Comparison of ENCODE assay signal across 2 cellular contexts in genomic region chr17:7109461-7110322, GRCh38.
A peak's percentile ranks its signal among the peaks of the same experiment; 100 is the strongest.
TF ChIP-seq lines count a peak whose summit lies in the region.

No MANE protein-coding gene starts in this region.

TF ChIP-seq in WTC11, 78 proteins besides CTCF, POLR2A, EP300 and RAD21:
- peak; percentile 35; the same call in 1 of the 2 replicates for TF ChIP-seq ZNF423 (CRISPR knock-in tag; IDR thresholded peaks at IDR 0.05)
- no peak for TF ChIP-seq HMGA2 (CRISPR knock-in tag; IDR thresholded peaks at IDR 0.05)

TF ChIP-seq in HepG2, 621 proteins besides CTCF, POLR2A, EP300 and RAD21 (continues in another document):
- no peak for TF ChIP-seq MBD4 (IDR thresholded peaks at IDR 0.05; ENCODE audit: borderline replicate concordance, low read length)
- TF ChIP-seq, protein P1, sequence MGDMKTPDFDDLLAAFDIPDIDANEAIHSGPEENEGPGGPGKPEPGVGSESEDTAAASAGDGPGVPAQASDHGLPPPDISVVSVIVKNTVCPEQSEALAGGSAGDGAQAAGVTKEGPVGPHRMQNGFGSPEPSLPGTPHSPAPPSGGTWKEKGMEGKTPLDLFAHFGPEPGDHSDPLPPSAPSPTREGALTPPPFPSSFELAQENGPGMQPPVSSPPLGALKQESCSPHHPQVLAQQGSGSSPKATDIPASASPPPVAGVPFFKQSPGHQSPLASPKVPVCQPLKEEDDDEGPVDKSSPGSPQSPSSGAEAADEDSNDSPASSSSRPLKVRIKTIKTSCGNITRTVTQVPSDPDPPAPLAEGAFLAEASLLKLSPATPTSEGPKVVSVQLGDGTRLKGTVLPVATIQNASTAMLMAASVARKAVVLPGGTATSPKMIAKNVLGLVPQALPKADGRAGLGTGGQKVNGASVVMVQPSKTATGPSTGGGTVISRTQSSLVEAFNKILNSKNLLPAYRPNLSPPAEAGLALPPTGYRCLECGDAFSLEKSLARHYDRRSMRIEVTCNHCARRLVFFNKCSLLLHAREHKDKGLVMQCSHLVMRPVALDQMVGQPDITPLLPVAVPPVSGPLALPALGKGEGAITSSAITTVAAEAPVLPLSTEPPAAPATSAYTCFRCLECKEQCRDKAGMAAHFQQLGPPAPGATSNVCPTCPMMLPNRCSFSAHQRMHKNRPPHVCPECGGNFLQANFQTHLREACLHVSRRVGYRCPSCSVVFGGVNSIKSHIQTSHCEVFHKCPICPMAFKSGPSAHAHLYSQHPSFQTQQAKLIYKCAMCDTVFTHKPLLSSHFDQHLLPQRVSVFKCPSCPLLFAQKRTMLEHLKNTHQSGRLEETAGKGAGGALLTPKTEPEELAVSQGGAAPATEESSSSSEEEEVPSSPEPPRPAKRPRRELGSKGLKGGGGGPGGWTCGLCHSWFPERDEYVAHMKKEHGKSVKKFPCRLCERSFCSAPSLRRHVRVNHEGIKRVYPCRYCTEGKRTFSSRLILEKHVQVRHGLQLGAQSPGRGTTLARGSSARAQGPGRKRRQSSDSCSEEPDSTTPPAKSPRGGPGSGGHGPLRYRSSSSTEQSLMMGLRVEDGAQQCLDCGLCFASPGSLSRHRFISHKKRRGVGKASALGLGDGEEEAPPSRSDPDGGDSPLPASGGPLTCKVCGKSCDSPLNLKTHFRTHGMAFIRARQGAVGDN (CRISPR knock-in tag; IDR thresholded peaks at IDR 0.05), result peak; percentile 28; the same call in 1 of the 2 replicates
- TF ChIP-seq, protein P2, sequence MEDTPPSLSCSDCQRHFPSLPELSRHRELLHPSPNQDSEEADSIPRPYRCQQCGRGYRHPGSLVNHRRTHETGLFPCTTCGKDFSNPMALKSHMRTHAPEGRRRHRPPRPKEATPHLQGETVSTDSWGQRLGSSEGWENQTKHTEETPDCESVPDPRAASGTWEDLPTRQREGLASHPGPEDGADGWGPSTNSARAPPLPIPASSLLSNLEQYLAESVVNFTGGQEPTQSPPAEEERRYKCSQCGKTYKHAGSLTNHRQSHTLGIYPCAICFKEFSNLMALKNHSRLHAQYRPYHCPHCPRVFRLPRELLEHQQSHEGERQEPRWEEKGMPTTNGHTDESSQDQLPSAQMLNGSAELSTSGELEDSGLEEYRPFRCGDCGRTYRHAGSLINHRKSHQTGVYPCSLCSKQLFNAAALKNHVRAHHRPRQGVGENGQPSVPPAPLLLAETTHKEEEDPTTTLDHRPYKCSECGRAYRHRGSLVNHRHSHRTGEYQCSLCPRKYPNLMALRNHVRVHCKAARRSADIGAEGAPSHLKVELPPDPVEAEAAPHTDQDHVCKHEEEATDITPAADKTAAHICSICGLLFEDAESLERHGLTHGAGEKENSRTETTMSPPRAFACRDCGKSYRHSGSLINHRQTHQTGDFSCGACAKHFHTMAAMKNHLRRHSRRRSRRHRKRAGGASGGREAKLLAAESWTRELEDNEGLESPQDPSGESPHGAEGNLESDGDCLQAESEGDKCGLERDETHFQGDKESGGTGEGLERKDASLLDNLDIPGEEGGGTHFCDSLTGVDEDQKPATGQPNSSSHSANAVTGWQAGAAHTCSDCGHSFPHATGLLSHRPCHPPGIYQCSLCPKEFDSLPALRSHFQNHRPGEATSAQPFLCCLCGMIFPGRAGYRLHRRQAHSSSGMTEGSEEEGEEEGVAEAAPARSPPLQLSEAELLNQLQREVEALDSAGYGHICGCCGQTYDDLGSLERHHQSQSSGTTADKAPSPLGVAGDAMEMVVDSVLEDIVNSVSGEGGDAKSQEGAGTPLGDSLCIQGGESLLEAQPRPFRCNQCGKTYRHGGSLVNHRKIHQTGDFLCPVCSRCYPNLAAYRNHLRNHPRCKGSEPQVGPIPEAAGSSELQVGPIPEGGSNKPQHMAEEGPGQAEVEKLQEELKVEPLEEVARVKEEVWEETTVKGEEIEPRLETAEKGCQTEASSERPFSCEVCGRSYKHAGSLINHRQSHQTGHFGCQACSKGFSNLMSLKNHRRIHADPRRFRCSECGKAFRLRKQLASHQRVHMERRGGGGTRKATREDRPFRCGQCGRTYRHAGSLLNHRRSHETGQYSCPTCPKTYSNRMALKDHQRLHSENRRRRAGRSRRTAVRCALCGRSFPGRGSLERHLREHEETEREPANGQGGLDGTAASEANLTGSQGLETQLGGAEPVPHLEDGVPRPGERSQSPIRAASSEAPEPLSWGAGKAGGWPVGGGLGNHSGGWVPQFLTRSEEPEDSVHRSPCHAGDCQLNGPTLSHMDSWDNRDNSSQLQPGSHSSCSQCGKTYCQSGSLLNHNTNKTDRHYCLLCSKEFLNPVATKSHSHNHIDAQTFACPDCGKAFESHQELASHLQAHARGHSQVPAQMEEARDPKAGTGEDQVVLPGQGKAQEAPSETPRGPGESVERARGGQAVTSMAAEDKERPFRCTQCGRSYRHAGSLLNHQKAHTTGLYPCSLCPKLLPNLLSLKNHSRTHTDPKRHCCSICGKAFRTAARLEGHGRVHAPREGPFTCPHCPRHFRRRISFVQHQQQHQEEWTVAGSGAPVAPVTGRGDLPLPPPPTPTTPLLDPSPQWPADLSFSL (CRISPR knock-in tag; IDR thresholded peaks at IDR 0.05), result peak; percentile 80
- no peak for TF ChIP-seq ZBTB33 (CRISPR knock-in tag; IDR thresholded peaks at IDR 0.05)
- no peak for TF ChIP-seq EEA1 (CRISPR knock-in tag; IDR thresholded peaks at IDR 0.05; ENCODE audit: borderline replicate concordance)
- no peak for TF ChIP-seq LCORL (IDR thresholded peaks at IDR 0.05)
- TF ChIP-seq LCORL (CRISPR knock-in tag; IDR thresholded peaks at IDR 0.05), result 0 out of 2 replicates have a peak, but pooled peaks have one; percentile 36
- no peak for TF ChIP-seq ZNF616 (CRISPR knock-in tag; IDR thresholded peaks at IDR 0.05; ENCODE audit: low read depth)
- TF ChIP-seq JARID2 (CRISPR knock-in tag; IDR thresholded peaks at IDR 0.05; ENCODE audit: insufficient replicate concordance), result no peak
- TF ChIP-seq PAF1 (CRISPR knock-in tag; IDR thresholded peaks at IDR 0.05), result 0 out of 2 replicates have a peak, but pooled peaks have one; percentile 40
- TF ChIP-seq AHDC1 (CRISPR knock-in tag; IDR thresholded peaks at IDR 0.05; ENCODE audit: borderline replicate concordance), result no peak
- TF ChIP-seq ARID3A (IDR thresholded peaks at IDR 0.05; ENCODE audit: low read depth, low read length), result no peak
- peak; percentile 11; the same call in 1 of the 2 replicates for TF ChIP-seq POLR2AphosphoS5 (IDR thresholded peaks at IDR 0.05; ENCODE audit: low read depth, low read length)
- no peak for TF ChIP-seq SNAPC2 (CRISPR knock-in tag; IDR thresholded peaks at IDR 0.05)
- TF ChIP-seq, protein P3, sequence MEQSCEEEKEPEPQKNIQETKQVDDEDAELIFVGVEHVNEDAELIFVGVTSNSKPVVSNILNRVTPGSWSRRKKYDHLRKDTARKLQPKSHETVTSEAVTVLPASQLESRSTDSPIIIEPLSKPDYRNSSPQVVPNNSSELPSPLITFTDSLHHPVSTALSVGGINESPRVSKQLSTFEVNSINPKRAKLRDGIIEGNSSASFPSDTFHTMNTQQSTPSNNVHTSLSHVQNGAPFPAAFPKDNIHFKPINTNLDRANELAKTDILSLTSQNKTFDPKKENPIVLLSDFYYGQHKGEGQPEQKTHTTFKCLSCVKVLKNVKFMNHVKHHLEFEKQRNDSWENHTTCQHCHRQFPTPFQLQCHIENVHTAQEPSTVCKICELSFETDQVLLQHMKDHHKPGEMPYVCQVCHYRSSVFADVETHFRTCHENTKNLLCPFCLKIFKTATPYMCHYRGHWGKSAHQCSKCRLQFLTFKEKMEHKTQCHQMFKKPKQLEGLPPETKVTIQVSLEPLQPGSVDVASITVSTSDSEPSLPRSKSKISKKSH (CRISPR knock-in tag; IDR thresholded peaks at IDR 0.05; ENCODE audit: borderline replicate concordance), result no peak
- TF ChIP-seq AHR (CRISPR knock-in tag; IDR thresholded peaks at IDR 0.05), result no peak
- TF ChIP-seq GATAD1 (CRISPR knock-in tag; IDR thresholded peaks at IDR 0.05), result no peak
- TF ChIP-seq, protein P4, sequence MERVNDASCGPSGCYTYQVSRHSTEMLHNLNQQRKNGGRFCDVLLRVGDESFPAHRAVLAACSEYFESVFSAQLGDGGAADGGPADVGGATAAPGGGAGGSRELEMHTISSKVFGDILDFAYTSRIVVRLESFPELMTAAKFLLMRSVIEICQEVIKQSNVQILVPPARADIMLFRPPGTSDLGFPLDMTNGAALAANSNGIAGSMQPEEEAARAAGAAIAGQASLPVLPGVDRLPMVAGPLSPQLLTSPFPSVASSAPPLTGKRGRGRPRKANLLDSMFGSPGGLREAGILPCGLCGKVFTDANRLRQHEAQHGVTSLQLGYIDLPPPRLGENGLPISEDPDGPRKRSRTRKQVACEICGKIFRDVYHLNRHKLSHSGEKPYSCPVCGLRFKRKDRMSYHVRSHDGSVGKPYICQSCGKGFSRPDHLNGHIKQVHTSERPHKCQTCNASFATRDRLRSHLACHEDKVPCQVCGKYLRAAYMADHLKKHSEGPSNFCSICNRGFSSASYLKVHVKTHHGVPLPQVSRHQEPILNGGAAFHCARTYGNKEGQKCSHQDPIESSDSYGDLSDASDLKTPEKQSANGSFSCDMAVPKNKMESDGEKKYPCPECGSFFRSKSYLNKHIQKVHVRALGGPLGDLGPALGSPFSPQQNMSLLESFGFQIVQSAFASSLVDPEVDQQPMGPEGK (CRISPR knock-in tag; IDR thresholded peaks at IDR 0.05), result no peak
- TF ChIP-seq HNRNPH1 (optimal IDR thresholded peaks at IDR 0.05; ENCODE audit: low read depth, low read length), result peak; percentile 9
- TF ChIP-seq, protein P5, sequence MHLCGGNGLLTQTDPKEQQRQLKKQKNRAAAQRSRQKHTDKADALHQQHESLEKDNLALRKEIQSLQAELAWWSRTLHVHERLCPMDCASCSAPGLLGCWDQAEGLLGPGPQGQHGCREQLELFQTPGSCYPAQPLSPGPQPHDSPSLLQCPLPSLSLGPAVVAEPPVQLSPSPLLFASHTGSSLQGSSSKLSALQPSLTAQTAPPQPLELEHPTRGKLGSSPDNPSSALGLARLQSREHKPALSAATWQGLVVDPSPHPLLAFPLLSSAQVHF (CRISPR knock-in tag; IDR thresholded peaks at IDR 0.05), result no peak
- 0 out of 2 replicates have a peak, but pooled peaks have one; percentile 35 for TF ChIP-seq AKAP8 (CRISPR knock-in tag; IDR thresholded peaks at IDR 0.05)
- TF ChIP-seq, protein P6, sequence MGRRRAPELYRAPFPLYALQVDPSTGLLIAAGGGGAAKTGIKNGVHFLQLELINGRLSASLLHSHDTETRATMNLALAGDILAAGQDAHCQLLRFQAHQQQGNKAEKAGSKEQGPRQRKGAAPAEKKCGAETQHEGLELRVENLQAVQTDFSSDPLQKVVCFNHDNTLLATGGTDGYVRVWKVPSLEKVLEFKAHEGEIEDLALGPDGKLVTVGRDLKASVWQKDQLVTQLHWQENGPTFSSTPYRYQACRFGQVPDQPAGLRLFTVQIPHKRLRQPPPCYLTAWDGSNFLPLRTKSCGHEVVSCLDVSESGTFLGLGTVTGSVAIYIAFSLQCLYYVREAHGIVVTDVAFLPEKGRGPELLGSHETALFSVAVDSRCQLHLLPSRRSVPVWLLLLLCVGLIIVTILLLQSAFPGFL (CRISPR knock-in tag; IDR thresholded peaks at IDR 0.05), result no peak
- 0 out of 2 replicates have a peak, but pooled peaks have one; percentile 19 for TF ChIP-seq IKZF1 (IDR thresholded peaks at IDR 0.05)
